Comparison of ENCODE assay signal across 13 cellular contexts in genomic region chr6:3419624-3420272, GRCh38. TPM values are rescaled to one million over a fixed set of nuclear protein-coding genes. Genes with fewer than 3 reads are reported as not detected.
DNase-seq lines count a peak whose midpoint lies in the region; ATAC-seq and TF ChIP-seq lines count a peak whose summit lies in the region.
"Had no signal": no experiment of that assay in that cellular context is flagged by ENCODE, and none has a peak within 500 bp of the region (broad histone marks: within the 10 kb centered on the region; RNA-seq: fewer than 3 reads in every experiment).

No MANE protein-coding gene starts in this region.

- DNase-seq in COR-L47 (lab: John Stamatoyannopoulos, UW) (peak; percentile 20), HT1080 (ENCODE audit: low read depth) (peak; percentile 62), brain microvascular endothelial cell (peak; percentile 84), right lobe of liver (no peak), SIG-M5 treated with dmso at 0.1 percent for 504 hours (lab: John Stamatoyannopoulos, UW; ENCODE audit: unreplicated experiment) (no peak)
- DNase-seq: naive thymus-derived CD4-positive, alpha-beta T cell; NCI-H2081 treated with DMSO at 0.1 percent for 48 hours; SK-N-SH had no signal

- peaks cover 0 to 26% (median 10%) of the 10 kb centered on the region in 4 donors for H3K4me1 ChIP-seq in right lobe of liver

- peak overlapping the region; percentile 56 for H3K27ac ChIP-seq in brain microvascular endothelial cell
- H3K27ac ChIP-seq in right lobe of liver, result peak overlapping the region in 1 of 3 donors; percentile 53
- H3K27ac ChIP-seq: HL-60 had no signal

- TF ChIP-seq CTCF in brain microvascular endothelial cell (IDR thresholded peaks at IDR 0.05; ENCODE audit: low read depth, low read length, missing control alignments), result no peak
- no peak for TF ChIP-seq CTCF in right lobe of liver (IDR thresholded peaks at IDR 0.05)

- in situ Hi-C loops in brain microvascular endothelial cell (cut with HindIII; ENCODE audit: low pct_ligation_motif_present, low sequenced_read_pairs), result no loop called here

- H3K27me3 ChIP-seq in brain microvascular endothelial cell (replicated peaks) (no peaks in the 10 kb centered on the region), right lobe of liver (no peaks in the 10 kb centered on the region)

- ATAC-seq in right lobe of liver (peak; percentile 65 to 81 (median 72)), GM19452 (IDR thresholded peaks at IDR 0.05; ENCODE audit: unreplicated experiment) (no peak), GM19397 (IDR thresholded peaks at IDR 0.05; ENCODE audit: unreplicated experiment) (no peak), HG03159 (IDR thresholded peaks at IDR 0.05; ENCODE audit: unreplicated experiment) (no peak)
- ATAC-seq: HCT116; naive thymus-derived CD4-positive, alpha-beta T cell had no signal

- 32% methylated on average over 3 of the region's 3 CpGs for WGBS in right lobe of liver (ENCODE audit: insufficient coverage, low coverage, low lambda C conversion rate, missing lambda C conversion rate)

- no peak for TF ChIP-seq POLR2A in right lobe of liver (IDR thresholded peaks at IDR 0.05)

- no peaks in the 10 kb centered on the region for H3K36me3 ChIP-seq in brain microvascular endothelial cell (replicated peaks)
- no peaks in the 10 kb centered on the region for H3K36me3 ChIP-seq in right lobe of liver

- intact Hi-C loops in right lobe of liver (cut with DNase I), result no loop called here

- no peak overlapping the region for H3K4me3 ChIP-seq in brain microvascular endothelial cell (ENCODE audit: low read depth, low read length)
- no peak overlapping the region for H3K4me3 ChIP-seq in right lobe of liver

- no peaks in the 10 kb centered on the region for H3K9me3 ChIP-seq in right lobe of liver
- H3K9me3 ChIP-seq: SK-N-SH had no signal

RNA-seq across cellular contexts. Expression of gene SLC22A23, which starts 37.1 kb away (rescaled TPM):
- total RNA-seq in HT1080 (2014; rRNA removed; shearing (Covaris generic)), result 3.3 and 3.9 TPM in 2 replicates
- 3.5 and 3.6 TPM in 2 replicates for polyA plus RNA-seq in HT1080 (2015; cell fraction: cytosol; rRNA removed)
- 3.5 and 6.4 TPM in 2 replicates for polyA plus RNA-seq in HT1080 (2015; cell fraction: nucleus; rRNA removed)
- total RNA-seq in right lobe of liver, result 10 to 100 TPM; 11.7 to 27.6 (median 16.3) TPM
- polyA plus RNA-seq: SK-N-SH had no signal

Comparison
In these comparisons a context has a peak if more than half of its experiments do, and no peak if none do; other contexts are left out.
1. DNase-seq: peak in COR-L47 (single experiment), HT1080 (single experiment) and brain microvascular endothelial cell (single experiment); none in right lobe of liver (0 of 3) and SIG-M5 treated with dmso at 0.1 percent for 504 hours (single experiment).
2. ATAC-seq: peak in right lobe of liver (4 of 4); none in GM19452 (single experiment), GM19397 (single experiment) and HG03159 (single experiment).